Comparison of ENCODE assay signal across 2 cellular contexts in genomic region chr22:26619510-26619909, GRCh38.
TF ChIP-seq lines count a peak whose summit lies in the region.

No MANE protein-coding gene starts in this region.

TF ChIP-seq in K562, 482 proteins besides CTCF, POLR2A, EP300 and RAD21:
- TF ChIP-seq, protein P1, sequence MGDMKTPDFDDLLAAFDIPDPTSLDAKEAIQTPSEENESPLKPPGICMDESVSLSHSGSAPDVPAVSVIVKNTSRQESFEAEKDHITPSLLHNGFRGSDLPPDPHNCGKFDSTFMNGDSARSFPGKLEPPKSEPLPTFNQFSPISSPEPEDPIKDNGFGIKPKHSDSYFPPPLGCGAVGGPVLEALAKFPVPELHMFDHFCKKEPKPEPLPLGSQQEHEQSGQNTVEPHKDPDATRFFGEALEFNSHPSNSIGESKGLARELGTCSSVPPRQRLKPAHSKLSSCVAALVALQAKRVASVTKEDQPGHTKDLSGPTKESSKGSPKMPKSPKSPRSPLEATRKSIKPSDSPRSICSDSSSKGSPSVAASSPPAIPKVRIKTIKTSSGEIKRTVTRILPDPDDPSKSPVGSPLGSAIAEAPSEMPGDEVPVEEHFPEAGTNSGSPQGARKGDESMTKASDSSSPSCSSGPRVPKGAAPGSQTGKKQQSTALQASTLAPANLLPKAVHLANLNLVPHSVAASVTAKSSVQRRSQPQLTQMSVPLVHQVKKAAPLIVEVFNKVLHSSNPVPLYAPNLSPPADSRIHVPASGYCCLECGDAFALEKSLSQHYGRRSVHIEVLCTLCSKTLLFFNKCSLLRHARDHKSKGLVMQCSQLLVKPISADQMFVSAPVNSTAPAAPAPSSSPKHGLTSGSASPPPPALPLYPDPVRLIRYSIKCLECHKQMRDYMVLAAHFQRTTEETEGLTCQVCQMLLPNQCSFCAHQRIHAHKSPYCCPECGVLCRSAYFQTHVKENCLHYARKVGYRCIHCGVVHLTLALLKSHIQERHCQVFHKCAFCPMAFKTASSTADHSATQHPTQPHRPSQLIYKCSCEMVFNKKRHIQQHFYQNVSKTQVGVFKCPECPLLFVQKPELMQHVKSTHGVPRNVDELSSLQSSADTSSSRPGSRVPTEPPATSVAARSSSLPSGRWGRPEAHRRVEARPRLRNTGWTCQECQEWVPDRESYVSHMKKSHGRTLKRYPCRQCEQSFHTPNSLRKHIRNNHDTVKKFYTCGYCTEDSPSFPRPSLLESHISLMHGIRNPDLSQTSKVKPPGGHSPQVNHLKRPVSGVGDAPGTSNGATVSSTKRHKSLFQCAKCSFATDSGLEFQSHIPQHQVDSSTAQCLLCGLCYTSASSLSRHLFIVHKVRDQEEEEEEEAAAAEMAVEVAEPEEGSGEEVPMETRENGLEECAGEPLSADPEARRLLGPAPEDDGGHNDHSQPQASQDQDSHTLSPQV (IDR thresholded peaks at IDR 0.05), result peak; percentile 33; the same call in 1 of the 2 replicates
- TF ChIP-seq MYBL2 (IDR thresholded peaks at IDR 0.05; ENCODE audit: low read depth) (no peak), MYBL2 (CRISPR knock-in tag; IDR thresholded peaks at IDR 0.05; ENCODE audit: borderline replicate concordance) (no peak), SREBF1 (IDR thresholded peaks at IDR 0.05; ENCODE audit: borderline replicate concordance, low read depth, low read length) (no peak), NFIC (IDR thresholded peaks at IDR 0.05) (peak; percentile 78)
TF ChIP-seq in K562: peak in this region for 2.

TF ChIP-seq in HEK293T, 16 proteins besides CTCF, POLR2A, EP300 and RAD21:
- TF ChIP-seq FOXM1 (IDR thresholded peaks at IDR 0.05; ENCODE audit: borderline replicate concordance) (no peak), FOXA1 (IDR thresholded peaks at IDR 0.05) (no peak), BHLHE40 (IDR thresholded peaks at IDR 0.05; ENCODE audit: borderline replicate concordance) (no peak), HDGF (IDR thresholded peaks at IDR 0.05; ENCODE audit: borderline replicate concordance) (no peak)
- TF ChIP-seq, protein P2, sequence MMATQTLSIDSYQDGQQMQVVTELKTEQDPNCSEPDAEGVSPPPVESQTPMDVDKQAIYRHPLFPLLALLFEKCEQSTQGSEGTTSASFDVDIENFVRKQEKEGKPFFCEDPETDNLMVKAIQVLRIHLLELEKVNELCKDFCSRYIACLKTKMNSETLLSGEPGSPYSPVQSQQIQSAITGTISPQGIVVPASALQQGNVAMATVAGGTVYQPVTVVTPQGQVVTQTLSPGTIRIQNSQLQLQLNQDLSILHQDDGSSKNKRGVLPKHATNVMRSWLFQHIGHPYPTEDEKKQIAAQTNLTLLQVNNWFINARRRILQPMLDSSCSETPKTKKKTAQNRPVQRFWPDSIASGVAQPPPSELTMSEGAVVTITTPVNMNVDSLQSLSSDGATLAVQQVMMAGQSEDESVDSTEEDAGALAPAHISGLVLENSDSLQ (IDR thresholded peaks at IDR 0.05), result no peak
